In genomic region chr7:72924417-72924747, GRCh38 we compare ENCODE assay signal across 8 cellular contexts. TPM values are rescaled to one million over a fixed set of nuclear protein-coding genes. Genes with fewer than 3 reads are reported as not detected.
DNase-seq lines count a peak whose midpoint lies in the region; ATAC-seq and TF ChIP-seq lines count a peak whose summit lies in the region.

No MANE protein-coding gene starts in this region.

- CTCF ChIA-PET in naive thymus-derived CD4-positive, alpha-beta T cell (lab: Charles Lee) = interaction anchor here (0.9 kb wide), 1 partner anchor 9 kb away, joined by 3 read pairs; no protein-coding TSS in a partner anchor

- peaks cover 23 to 54% (median 46%) of the 10 kb centered on the region in 7 donors for H3K4me1 Mint-ChIP-seq in naive thymus-derived CD4-positive, alpha-beta T cell

- H3K4me3 Mint-ChIP-seq in naive thymus-derived CD4-positive, alpha-beta T cell = peak overlapping the region; percentile 84 to 100 (median 98)

- H3K4me3 ChIP-seq in heart right ventricle (peak overlapping the region; percentile 54 to 96 (median 87)), MG63 (peak overlapping the region; percentile 67), choroid plexus epithelial cell (ENCODE audit: low read depth, low read length) (peak overlapping the region; percentile 90)
- H3K4me3 ChIP-seq in naive thymus-derived CD4-positive, alpha-beta T cell (ENCODE audit: low read length) = peak overlapping the region; percentile 86

- H3K36me3 ChIP-seq in heart right ventricle (peaks cover 0 to 46% (median 21%) of the 10 kb centered on the region in 9 donors), MG63 (peaks cover 20% of the 10 kb centered on the region)
- H3K36me3 ChIP-seq in naive thymus-derived CD4-positive, alpha-beta T cell (ENCODE audit: control insufficient read depth in 2 of 3, insufficient read depth in 3 of 3, low read length in 3 of 3) = peaks cover 3 to 31% (median 13%) of the 10 kb centered on the region in 3 experiments

- TF ChIP-seq CTCF in heart right ventricle (IDR thresholded peaks at IDR 0.05) (no peak), choroid plexus epithelial cell (conservative IDR thresholded peaks at IDR 0.05; ENCODE audit: low read depth, low read length) (no peak)

- POLR2A ChIA-PET in naive thymus-derived CD4-positive, alpha-beta T cell (lab: Charles Lee) = no interaction called here

- ATAC-seq in heart right ventricle = peak in 2 of 8 donors; percentile 7 to 12
- no peak for ATAC-seq in left ventricle myocardium superior
- no peak for ATAC-seq in naive thymus-derived CD4-positive, alpha-beta T cell

- peak overlapping the region; percentile 70 to 96 (median 88) for H3K27ac ChIP-seq in heart right ventricle
- H3K27ac ChIP-seq in naive thymus-derived CD4-positive, alpha-beta T cell (ENCODE audit: low read depth, low read length) = peak overlapping the region; percentile 93

- H3K27me3 Mint-ChIP-seq in naive thymus-derived CD4-positive, alpha-beta T cell = no peaks in the 10 kb centered on the region

- H3K27ac Mint-ChIP-seq in naive thymus-derived CD4-positive, alpha-beta T cell = peak overlapping the region; percentile 94 to 100 (median 98)

- peaks cover 0 to 8% (median 0%) of the 10 kb centered on the region in 11 donors for H3K9me3 Mint-ChIP-seq in naive thymus-derived CD4-positive, alpha-beta T cell

- 0% methylated on average over 5 of the region's 5 CpGs for WGBS in heart right ventricle, 2 donors

- no peaks in the 10 kb centered on the region for H3K9me3 ChIP-seq in heart right ventricle
- H3K9me3 ChIP-seq in MG63 = no peaks in the 10 kb centered on the region
- H3K9me3 ChIP-seq in naive thymus-derived CD4-positive, alpha-beta T cell (ENCODE audit: control insufficient read depth in 2 of 3, low read length in 3 of 3) = no peaks in the 10 kb centered on the region

- DNase-seq in heart right ventricle = no peak
- DNase-seq in left ventricle myocardium superior = no peak
- no peak for DNase-seq in MG63
- DNase-seq in choroid plexus epithelial cell (ENCODE audit: low read depth) = no peak
- DNase-seq in naive thymus-derived CD4-positive, alpha-beta T cell = peak in 1 of 9 donors; percentile 15
- no peak for DNase-seq in DMS 273 treated with DMSO at 0.1 percent for 48 hours (lab: John Stamatoyannopoulos, UW)
- DNase-seq in stimulated activated CD4-positive, alpha-beta T cell treated with anti-CD3 and anti-CD28 coated beads, Interleukin-12 subunit alpha, Interleukin-12 subunit beta, amount 100 ng/mL, for 4 hours = no peak
- no peak for DNase-seq in head of caudate nucleus

- H3K27me3 ChIP-seq in heart right ventricle (no peaks in the 10 kb centered on the region), MG63 (no peaks in the 10 kb centered on the region)
- no peaks in the 10 kb centered on the region for H3K27me3 ChIP-seq in naive thymus-derived CD4-positive, alpha-beta T cell (ENCODE audit: control insufficient read depth in 2 of 2, insufficient read depth in 2 of 2, low read length in 2 of 2)

- H3K4me1 ChIP-seq in heart right ventricle = peaks cover 3 to 29% (median 22%) of the 10 kb centered on the region in 9 donors
- peaks cover 5 to 14% of the 10 kb centered on the region in 2 donors for H3K4me1 ChIP-seq in naive thymus-derived CD4-positive, alpha-beta T cell (ENCODE audit: control insufficient read depth in 2 of 2, insufficient read depth in 2 of 2, low read length in 2 of 2)

- peaks cover 4 to 25% (median 25%) of the 10 kb centered on the region in 5 donors for H3K36me3 Mint-ChIP-seq in naive thymus-derived CD4-positive, alpha-beta T cell

- intact Hi-C loops in heart right ventricle (cut with DNase I) = loop anchor here in 1 of 10 donors (10.0 kb wide), 1 partner anchor 100 kb away; the partner anchor contains the start of gene TYW1B
- intact Hi-C loops in left ventricle myocardium superior (cut with micrococcal nuclease) = no loop called here
- intact Hi-C loops in naive thymus-derived CD4-positive, alpha-beta T cell (cut with micrococcal nuclease) = loop anchor here in 1 of 2 donors (2.0 to 10.0 kb wide), 2 partner anchors 46 to 630 kb away; partner anchors contain the start of gene BCL7B
- intact Hi-C loops in head of caudate nucleus (cut with DNase I) = loop anchor here (10.0 kb wide), 1 partner anchor 100 kb away; the partner anchor contains the start of gene TYW1B

RNA-seq across cellular contexts. Expression of gene POM121, which starts 0.5 kb away (rescaled TPM):
- total RNA-seq in heart right ventricle (10 to 100 TPM; 15.1 to 23.5 (median 18.3) TPM), left ventricle myocardium superior (16.9 TPM)
- 10 to 100 TPM in 1 of 2 donors, 1 to 10 TPM in 1; 8.1 to 13.5 TPM for polyA plus RNA-seq in heart right ventricle
- total RNA-seq in MG63 (2014; rRNA removed; shearing (Covaris generic); ENCODE audit: low replicate concordance) = 1.2 and 1.8 TPM in 2 replicates
- 10 to 100 TPM; 60.8 to 73.4 (median 64.8) TPM for total RNA-seq in naive thymus-derived CD4-positive, alpha-beta T cell
- polyA plus RNA-seq in naive thymus-derived CD4-positive, alpha-beta T cell = 10 to 100 TPM; 10.9 to 19.8 TPM

RNA-seq across cellular contexts. Expression of gene TRIM74, which starts 44.9 kb away (rescaled TPM):
- total RNA-seq in heart right ventricle (under 1 TPM in 5 of 10 donors, not detected in 5; 0.24 to 0.72 (median 0.42) TPM), left ventricle myocardium superior (0.35 TPM)
- polyA plus RNA-seq in heart right ventricle = under 1 TPM in 1 of 2 donors, not detected in 1; 0.14 TPM
- not detected in 2 replicates for total RNA-seq in MG63 (2014; rRNA removed; shearing (Covaris generic); ENCODE audit: low replicate concordance)
- total RNA-seq in naive thymus-derived CD4-positive, alpha-beta T cell = 1 to 10 TPM; 1.3 to 9.4 (median 5.1) TPM
- under 1 TPM in 1 of 2 donors, not detected in 1; 0.31 TPM for polyA plus RNA-seq in naive thymus-derived CD4-positive, alpha-beta T cell
